Comparison of ENCODE assay signal across 30 cellular contexts in genomic region chr15:50098576-50098975, GRCh38. TPM values are rescaled to one million over a fixed set of nuclear protein-coding genes. Genes with fewer than 3 reads are reported as not detected.
"Had no signal": no experiment of that assay in that cellular context is flagged by ENCODE, and none has a peak within 500 bp of the region (broad histone marks: within the 10 kb centered on the region; RNA-seq: fewer than 3 reads in every experiment).

No MANE protein-coding gene starts in this region.

- H3K27me3 Mint-ChIP-seq: activated CD8-positive, alpha-beta memory T cell treated with anti-CD3 and anti-CD28 coated beads, Interleukin-2, amount 10 ng/mL, durations not matched to agents 7 days and 5 days; stimulated activated naive B cell treated with anti-CD40 and anti-IgM and Interleukin-4, amounts not matched to agents 10 μg/mL and 1 μg/mL and 100 μg/mL, for 72 hours had no signal

- H3K36me3 Mint-ChIP-seq: WTC11 had no signal

- H3K9me3 ChIP-seq: gastrocnemius medialis, left ventricle myocardium inferior, mucosa of descending colon, stomach, suprapubic skin, tibial nerve had no signal

- ATAC-seq: activated CD8-positive, alpha-beta memory T cell treated with anti-CD3 and anti-CD28 coated beads, Interleukin-2, amount 10 ng/mL, durations not matched to agents 7 days and 5 days; activated CD8-positive, alpha-beta T cell treated with anti-CD3 and anti-CD28 coated beads, Interleukin-2, amount 10 ng/mL, durations not matched to agents 7 days and 5 days; esophagus mucosa; gastrocnemius medialis; mucosa of descending colon; right cardiac atrium; stimulated activated naive B cell treated with anti-CD40 and anti-IgM and Interleukin-4, amounts not matched to agents 10 μg/mL and 1 μg/mL and 100 μg/mL, for 72 hours; T-helper 17 cell; WTC11 had no signal

- DNase-seq: activated CD4-positive, alpha-beta T cell treated with anti-CD3 and anti-CD28 coated beads, Interleukin-2, amount 50 U/mL, for 1 hour; activated CD8-positive, alpha-beta memory T cell treated with anti-CD3 and anti-CD28 coated beads, Interleukin-2, amount 10 ng/mL, durations not matched to agents 7 days and 5 days; activated CD8-positive, alpha-beta T cell treated with anti-CD3 and anti-CD28 coated beads, Interleukin-2, amount 10 ng/mL, durations not matched to agents 7 days and 5 days; activated effector memory CD4-positive, alpha-beta T cell treated with anti-CD3 and anti-CD28 coated beads, Interleukin-2, amount 50 U/mL, for 16 hours; activated naive CD4-positive, alpha-beta T cell treated with anti-CD3 and anti-CD28 coated beads for 36 hours; activated naive CD8-positive, alpha-beta T cell treated with anti-CD3 and anti-CD28 coated beads for 36 hours; activated T-cell treated with anti-CD3 and anti-CD28 coated beads, Interleukin-2, amount 50 U/mL, for 48 hours; brain microvascular endothelial cell; cortex of kidney; endodermal cell; gastrocnemius medialis; glutamatergic neuron; islet precursor cell; left ventricle myocardium inferior; mucosa of descending colon; occipital lobe; right cardiac atrium; stimulated activated CD4-positive, alpha-beta T cell treated with anti-CD3 and anti-CD28 coated beads, Interleukin-15, amount 100 ng/mL, for 24 hours; stimulated activated CD4-positive, alpha-beta T cell treated with anti-CD3 and anti-CD28 coated beads, Interleukin-2, amount 100 ng/mL, for 24 hours; stimulated activated naive B cell treated with anti-CD40 and anti-IgM and Interleukin-4, amounts not matched to agents 10 μg/mL and 1 μg/mL and 100 μg/mL, for 72 hours; stomach; T-helper 17 cell; T1000 had no signal

- H3K4me1 Mint-ChIP-seq: stimulated activated naive B cell treated with anti-CD40 and anti-IgM and Interleukin-4, amounts not matched to agents 10 μg/mL and 1 μg/mL and 100 μg/mL, for 72 hours; T-helper 17 cell had no signal

- H3K27ac ChIP-seq: brain microvascular endothelial cell, gastrocnemius medialis, left ventricle myocardium inferior, stomach, suprapubic skin, tibial nerve had no signal

- H3K27ac Mint-ChIP-seq: activated CD8-positive, alpha-beta T cell treated with anti-CD3 and anti-CD28 coated beads, Interleukin-2, amount 10 ng/mL, durations not matched to agents 7 days and 5 days; activated naive CD4-positive, alpha-beta T cell treated with anti-CD3 and anti-CD28 coated beads for 36 hours; activated naive CD8-positive, alpha-beta T cell treated with anti-CD3 and anti-CD28 coated beads for 36 hours; endodermal cell; stimulated activated naive B cell treated with anti-CD40 and anti-IgM and Interleukin-4, amounts not matched to agents 10 μg/mL and 1 μg/mL and 100 μg/mL, for 72 hours; T-helper 17 cell; WTC11 had no signal

- H3K36me3 ChIP-seq: brain microvascular endothelial cell, gastrocnemius medialis, left ventricle myocardium inferior, stomach, suprapubic skin, tibial nerve had no signal

- H3K4me3 Mint-ChIP-seq: activated CD8-positive, alpha-beta memory T cell treated with anti-CD3 and anti-CD28 coated beads, Interleukin-2, amount 10 ng/mL, durations not matched to agents 7 days and 5 days; activated CD8-positive, alpha-beta T cell treated with anti-CD3 and anti-CD28 coated beads, Interleukin-2, amount 10 ng/mL, durations not matched to agents 7 days and 5 days; activated naive CD4-positive, alpha-beta T cell treated with anti-CD3 and anti-CD28 coated beads for 36 hours; activated naive CD8-positive, alpha-beta T cell treated with anti-CD3 and anti-CD28 coated beads for 36 hours; endodermal cell; stimulated activated naive B cell treated with anti-CD40 and anti-IgM and Interleukin-4, amounts not matched to agents 10 μg/mL and 1 μg/mL and 100 μg/mL, for 72 hours; T-helper 17 cell; WTC11 had no signal

- H3K9me3 Mint-ChIP-seq: activated naive CD4-positive, alpha-beta T cell treated with anti-CD3 and anti-CD28 coated beads for 36 hours; endodermal cell; WTC11 had no signal

- H3K4me3 ChIP-seq: gastrocnemius medialis, left ventricle myocardium inferior, lung, mucosa of descending colon, stomach, suprapubic skin, tibial nerve had no signal

- H3K27me3 ChIP-seq: brain microvascular endothelial cell, gastrocnemius medialis, stomach, suprapubic skin, tibial nerve had no signal

- H3K4me1 ChIP-seq: gastrocnemius medialis, left ventricle myocardium inferior, stomach, suprapubic skin, tibial nerve had no signal

RNA-seq across cellular contexts. Expression of gene ATP8B4, which starts 20.5 kb away (rescaled TPM):
- total RNA-seq: chondrocyte, pulmonary artery endothelial cell had no signal
